In genomic region chr12:725076-725475, GRCh38 we compare ENCODE assay signal across 20 cellular contexts. TPM values are rescaled to one million over a fixed set of nuclear protein-coding genes. Genes with fewer than 3 reads are reported as not detected.
DNase-seq lines count a peak whose midpoint lies in the region; ATAC-seq and TF ChIP-seq lines count a peak whose summit lies in the region.
"Had no signal": no experiment of that assay in that cellular context is flagged by ENCODE, and none has a peak within 500 bp of the region (broad histone marks: within the 10 kb centered on the region; RNA-seq: fewer than 3 reads in every experiment).

No MANE protein-coding gene starts in this region.

- H3K4me3 ChIP-seq in right atrium auricular region, result no peak overlapping the region
- H3K4me3 ChIP-seq in HL-60 (replicated peaks; ENCODE audit: insufficient read depth, low read length), result no peak overlapping the region
- H3K4me3 ChIP-seq: BLaER1, GM12878, SJCRH30 had no signal

- no peak for DNase-seq in right atrium auricular region (ENCODE audit: low spot score)
- no peak for DNase-seq in cardiac septum (ENCODE audit: low spot score)
- no peak for DNase-seq in HL-60 (ENCODE audit: low read depth in 1 of 2, low spot score in 1 of 2)
- DNase-seq in naive thymus-derived CD8-positive, alpha-beta T cell, result no peak
- DNase-seq in HFFc6, result no peak
- DNase-seq in RPMI8226, result no peak
- DNase-seq: DMS 273 treated with DMSO at 0.1 percent for 48 hours; DMS79; EL; NCI-H1092 treated with DMSO at 0.1 percent for 48 hours; NCI-H1930; NCI-H446; NCI-H82; NK-92 treated with Interleukin-12 subunit alpha and Interleukin-12 subunit beta, amount 100 ng/mL, for 24 hours had no signal

- no peaks in the 10 kb centered on the region for H3K27me3 Mint-ChIP-seq in naive thymus-derived CD8-positive, alpha-beta T cell
- H3K27me3 Mint-ChIP-seq in HFFc6 (ENCODE audit: insufficient read depth), result peaks cover 17% of the 10 kb centered on the region
- H3K27me3 Mint-ChIP-seq: CD8-positive, alpha-beta memory T cell had no signal

- H3K4me1 Mint-ChIP-seq in naive thymus-derived CD8-positive, alpha-beta T cell, result peaks cover 36 to 82% (median 76%) of the 10 kb centered on the region in 4 donors
- peaks cover 27% of the 10 kb centered on the region for H3K4me1 Mint-ChIP-seq in HFFc6 (ENCODE audit: low read depth)

- peaks cover 0 to 2% (median 0%) of the 10 kb centered on the region in 9 donors for H3K9me3 Mint-ChIP-seq in naive thymus-derived CD8-positive, alpha-beta T cell
- H3K9me3 Mint-ChIP-seq in HFFc6, result no peaks in the 10 kb centered on the region
- H3K9me3 Mint-ChIP-seq: CD8-positive, alpha-beta memory T cell had no signal

- H3K9me3 ChIP-seq in right atrium auricular region, result no peaks in the 10 kb centered on the region
- H3K9me3 ChIP-seq: SJCRH30 had no signal

- POLR2A ChIA-PET in naive thymus-derived CD8-positive, alpha-beta T cell (lab: Charles Lee), result no interaction called here

- TF ChIP-seq CTCF in right atrium auricular region (IDR thresholded peaks at IDR 0.05), result no peak
- no peak for TF ChIP-seq CTCF in HL-60 (IDR thresholded peaks at IDR 0.05; ENCODE audit: insufficient read depth, low read length)
- TF ChIP-seq CTCF in HFFc6 (IDR thresholded peaks at IDR 0.05), result no peak

- H3K27ac ChIP-seq in right atrium auricular region (peak overlapping the region; percentile 68 to 84), HL-60 (replicated peaks) (peak overlapping the region; percentile 60; the same call in 1 of the 2 replicates)
- H3K27ac ChIP-seq: BLaER1 had no signal

- peak overlapping the region in 8 of 10 donors; percentile 31 to 94 (median 88) for H3K27ac Mint-ChIP-seq in naive thymus-derived CD8-positive, alpha-beta T cell
- H3K27ac Mint-ChIP-seq in HFFc6, result no peak overlapping the region

- no peaks in the 10 kb centered on the region for H3K36me3 Mint-ChIP-seq in naive thymus-derived CD8-positive, alpha-beta T cell
- no peaks in the 10 kb centered on the region; the same call in 1 of the 2 replicates for H3K36me3 Mint-ChIP-seq in HFFc6 (ENCODE audit: low read depth)

- ATAC-seq in naive thymus-derived CD8-positive, alpha-beta T cell, result no peak
- no peak for ATAC-seq in HG03139 (IDR thresholded peaks at IDR 0.05; ENCODE audit: unreplicated experiment)
- ATAC-seq: Right ventricle myocardium inferior had no signal

- H3K36me3 ChIP-seq in right atrium auricular region, result no peaks in the 10 kb centered on the region
- H3K36me3 ChIP-seq: BLaER1, SJCRH30 had no signal

- H3K4me1 ChIP-seq in right atrium auricular region, result peaks cover 0 to 14% of the 10 kb centered on the region in 2 donors

- H3K27me3 ChIP-seq in right atrium auricular region, result no peaks in the 10 kb centered on the region
- H3K27me3 ChIP-seq in HL-60 (ENCODE audit: insufficient read depth, poor library complexity, severe bottlenecking), result no peaks in the 10 kb centered on the region
- H3K27me3 ChIP-seq: BLaER1, SJCRH30 had no signal

- intact Hi-C loops in cardiac septum (cut with DNase I), result no loop called here

- H3K4me3 Mint-ChIP-seq in naive thymus-derived CD8-positive, alpha-beta T cell, result no peak overlapping the region
- no peak overlapping the region for H3K4me3 Mint-ChIP-seq in HFFc6

RNA-seq across cellular contexts. Expression of gene WNK1, which starts 27.3 kb away (rescaled TPM):
- total RNA-seq in right atrium auricular region, result 100 to 1,000 TPM; 195 to 215 TPM
- 227 TPM for total RNA-seq in cardiac septum
- total RNA-seq in naive thymus-derived CD8-positive, alpha-beta T cell, result 100 to 1,000 TPM; 142 to 158 TPM
- polyA plus RNA-seq in naive thymus-derived CD8-positive, alpha-beta T cell, result 10 to 100 TPM; 19.5 to 31.0 (median 26.7) TPM
- total RNA-seq in HFFc6 (2021; fragmentation: NEBNext Ultra II Directional; extraction: Animal tissue kit (Norgen Biotek cat#: 25700)), result 100 to 1,000 TPM in 2 of 6 experiments, 10 to 100 TPM in 4; 79.5 to 106 (median 94.3) TPM
